In genomic region chr11:125062931-125063428, GRCh38 we compare ENCODE assay signal across 8 cellular contexts. TPM values are rescaled to one million over a fixed set of nuclear protein-coding genes. Genes with fewer than 3 reads are reported as not detected.
DNase-seq lines count a peak whose midpoint lies in the region; ATAC-seq and TF ChIP-seq lines count a peak whose summit lies in the region.

TSS of gene SLC37A2 (plus strand) at chr11:125063305. CDS start at chr11:125063368, 63 bp downstream.

- peak within 1 kb of the TSS; percentile 92 for H3K18ac ChIP-seq in neuronal stem cell (ENCODE audit: low read length)

- H2BK15ac ChIP-seq in neuronal stem cell (ENCODE audit: low read length) = peak within 1 kb of the TSS; percentile 43

- H2BK12ac ChIP-seq in neuronal stem cell (ENCODE audit: low read length) = peak within 1 kb of the TSS; percentile 96

- H3K4me2 ChIP-seq in neuronal stem cell (ENCODE audit: insufficient read depth, low read length, poor library complexity, severe bottlenecking) = peak within 1 kb of the TSS; percentile 100

- H3K27ac Mint-ChIP-seq in activated T-helper 1 cell treated with anti-CD3 and anti-CD28 coated beads, Interleukin-12 subunit alpha, Interleukin-12 subunit beta, Interleukin-2, Interleukin-4 antibody, amounts not matched to agents 30 ng/mL and 10 ng/mL and 1 ng/mL, durations not matched to agents 14 hours and 24 hours and 36 hours = no peak within 1 kb of the TSS
- no peak within 1 kb of the TSS for H3K27ac Mint-ChIP-seq in type B pancreatic cell

- peak; percentile 94 for TF ChIP-seq POLR2A in GM18505 (IDR thresholded peaks at IDR 0.05; ENCODE audit: borderline replicate concordance, extremely low read depth, insufficient read depth, insufficient read length)

- no peaks in the 10 kb centered on the region for H3K9me3 ChIP-seq in neuronal stem cell (replicated peaks in 1 of 2; ENCODE audit: control insufficient read depth in 2 of 2, insufficient read depth in 1 of 2, low read depth in 1 of 2, low read length in 2 of 2)

- TF ChIP-seq CTCF in type B pancreatic cell (conservative IDR thresholded peaks at IDR 0.05) = peak; percentile 53

- intact Hi-C loops in activated T-helper 1 cell treated with anti-CD3 and anti-CD28 coated beads, Interleukin-12 subunit alpha, Interleukin-12 subunit beta, Interleukin-2, Interleukin-4 antibody, amounts not matched to agents 30 ng/mL and 10 ng/mL and 1 ng/mL, durations not matched to agents 14 hours and 24 hours and 36 hours (cut with micrococcal nuclease) = loop anchor here (1.0 to 2.0 kb wide), 3 partner anchors 48 to 108 kb away; partner anchors contain the start of genes CCDC15 and TMEM218

- peak within 1 kb of the TSS; percentile 80 for H3K4me3 Mint-ChIP-seq in activated T-helper 1 cell treated with anti-CD3 and anti-CD28 coated beads, Interleukin-12 subunit alpha, Interleukin-12 subunit beta, Interleukin-2, Interleukin-4 antibody, amounts not matched to agents 30 ng/mL and 10 ng/mL and 1 ng/mL, durations not matched to agents 14 hours and 24 hours and 36 hours
- peak within 1 kb of the TSS; percentile 88 for H3K4me3 Mint-ChIP-seq in type B pancreatic cell

- H3K14ac ChIP-seq in neuronal stem cell (ENCODE audit: low read length) = peak within 1 kb of the TSS; percentile 87

- no peak within 1 kb of the TSS for H4K8ac ChIP-seq in neuronal stem cell (ENCODE audit: low read depth, low read length)

- peaks cover 0 to 53% (median 28%) of the 10 kb centered on the region in 3 experiments for H3K27me3 ChIP-seq in neuronal stem cell (ENCODE audit: control insufficient read depth in 3 of 3, insufficient read depth in 3 of 3, low read depth in 1 of 3, low read length in 3 of 3)

- peak within 1 kb of the TSS; percentile 56 to 81 for H3K4me3 ChIP-seq in neuronal stem cell (ENCODE audit: low read length in 2 of 2)

- H2AFZ ChIP-seq in neuronal stem cell (ENCODE audit: low read length) = peak within 1 kb of the TSS; percentile 98

- H2BK120ac ChIP-seq in neuronal stem cell (ENCODE audit: low read depth, low read length) = peak within 1 kb of the TSS; percentile 77

- no peaks in the 10 kb centered on the region for H3K79me1 ChIP-seq in neuronal stem cell (ENCODE audit: low read depth, low read length)

- H3K4me1 ChIP-seq in neuronal stem cell (ENCODE audit: control insufficient read depth in 2 of 2, insufficient read depth in 1 of 2, low read depth in 1 of 2, low read length in 2 of 2) = peaks cover 0 to 6% of the 10 kb centered on the region in 2 donors

- H3K36me3 Mint-ChIP-seq in activated T-helper 1 cell treated with anti-CD3 and anti-CD28 coated beads, Interleukin-12 subunit alpha, Interleukin-12 subunit beta, Interleukin-2, Interleukin-4 antibody, amounts not matched to agents 30 ng/mL and 10 ng/mL and 1 ng/mL, durations not matched to agents 14 hours and 24 hours and 36 hours (ENCODE audit: low read depth) = no peaks in the 10 kb centered on the region
- no peaks in the 10 kb centered on the region for H3K36me3 Mint-ChIP-seq in type B pancreatic cell

- no peak within 1 kb of the TSS for H3K4ac ChIP-seq in neuronal stem cell (ENCODE audit: low read length)

- ATAC-seq in GM18505 (IDR thresholded peaks at IDR 0.05; ENCODE audit: unreplicated experiment) = peak; percentile 93
- ATAC-seq in HG02840 (IDR thresholded peaks at IDR 0.05; ENCODE audit: low FRiP score, unreplicated experiment) = peak; percentile 82

- peak within 1 kb of the TSS; percentile 32 for H2AK5ac ChIP-seq in neuronal stem cell (ENCODE audit: low read depth, low read length)

- H3K4me1 Mint-ChIP-seq in activated T-helper 1 cell treated with anti-CD3 and anti-CD28 coated beads, Interleukin-12 subunit alpha, Interleukin-12 subunit beta, Interleukin-2, Interleukin-4 antibody, amounts not matched to agents 30 ng/mL and 10 ng/mL and 1 ng/mL, durations not matched to agents 14 hours and 24 hours and 36 hours (ENCODE audit: low read depth) = peaks cover 10% of the 10 kb centered on the region
- no peaks in the 10 kb centered on the region for H3K4me1 Mint-ChIP-seq in type B pancreatic cell (ENCODE audit: unreplicated experiment)

- no CpG with 5 or more reads among the region's 46 CpGs for WGBS in neuronal stem cell (ENCODE audit: extremely low coverage in 2 of 2, insufficient read length in 2 of 2, insufficient replicate concordance in 1 of 2), 2 donors

- no peaks in the 10 kb centered on the region for H3K9me3 Mint-ChIP-seq in activated T-helper 1 cell treated with anti-CD3 and anti-CD28 coated beads, Interleukin-12 subunit alpha, Interleukin-12 subunit beta, Interleukin-2, Interleukin-4 antibody, amounts not matched to agents 30 ng/mL and 10 ng/mL and 1 ng/mL, durations not matched to agents 14 hours and 24 hours and 36 hours
- no peaks in the 10 kb centered on the region for H3K9me3 Mint-ChIP-seq in type B pancreatic cell

- peak within 1 kb of the TSS; percentile 16 for H2BK5ac ChIP-seq in neuronal stem cell (ENCODE audit: low read length)

- H4K91ac ChIP-seq in neuronal stem cell (ENCODE audit: low read depth, low read length, poor library complexity) = no peak within 1 kb of the TSS

- peak within 1 kb of the TSS; percentile 90 for H3K9ac ChIP-seq in neuronal stem cell (ENCODE audit: low read depth, low read length, poor library complexity)

- H3K23ac ChIP-seq in neuronal stem cell (ENCODE audit: low read depth, low read length, poor library complexity) = peak within 1 kb of the TSS; percentile 46

- no peak within 1 kb of the TSS for H3K27ac ChIP-seq in neuronal stem cell (replicated peaks; ENCODE audit: low read length)

- no peaks in the 10 kb centered on the region for H3K36me3 ChIP-seq in neuronal stem cell (replicated peaks in 1 of 2; ENCODE audit: control insufficient read depth in 2 of 2, insufficient read depth in 2 of 2, low read length in 2 of 2)

- DNase-seq in A172 (ENCODE audit: low spot score) (peak; percentile 37), NCI-H460 (ENCODE audit: extremely low read depth, low read depth) (peak; percentile 14), globus pallidus (ENCODE audit: low spot score) (peak; percentile 54), neuronal stem cell (ENCODE audit: low spot score) (peak; percentile 62), type B pancreatic cell (ENCODE audit: extremely low spot score, unreplicated experiment) (peak; percentile 70)
- DNase-seq in activated T-helper 1 cell treated with anti-CD3 and anti-CD28 coated beads, Interleukin-12 subunit alpha, Interleukin-12 subunit beta, Interleukin-2, Interleukin-4 antibody, amounts not matched to agents 30 ng/mL and 10 ng/mL and 1 ng/mL, durations not matched to agents 14 hours and 24 hours and 36 hours (ENCODE audit: low spot score) = peak; percentile 40

- peaks cover 44% of the 10 kb centered on the region for H3K27me3 Mint-ChIP-seq in activated T-helper 1 cell treated with anti-CD3 and anti-CD28 coated beads, Interleukin-12 subunit alpha, Interleukin-12 subunit beta, Interleukin-2, Interleukin-4 antibody, amounts not matched to agents 30 ng/mL and 10 ng/mL and 1 ng/mL, durations not matched to agents 14 hours and 24 hours and 36 hours (ENCODE audit: insufficient read depth)
- H3K27me3 Mint-ChIP-seq in type B pancreatic cell = peaks cover 74% of the 10 kb centered on the region

RNA-seq across cellular contexts. Expression of gene SLC37A2, which starts in this region (rescaled TPM):
- 0.26 and 1.4 TPM in 2 replicates for total RNA-seq in A172 (2014; rRNA removed; shearing (Covaris generic))
- 0.17 and 0.40 TPM in 2 replicates for total RNA-seq in NCI-H460 (2014; rRNA removed; shearing (Covaris generic))
- 2.0 and 3.3 TPM in 2 replicates for polyA plus RNA-seq in NCI-H460 (2014; cell fraction: nucleus; rRNA removed)
- 0.13 and 0.17 TPM in 2 replicates for total RNA-seq in activated T-helper 1 cell treated with anti-CD3 and anti-CD28 coated beads, Interleukin-12 subunit alpha, Interleukin-12 subunit beta, Interleukin-2, Interleukin-4 antibody, amounts not matched to agents 30 ng/mL and 10 ng/mL and 1 ng/mL, durations not matched to agents 14 hours and 24 hours and 36 hours
- 0.66 TPM for polyA plus RNA-seq in neuronal stem cell (2013, experiment 1 of 2)
- polyA plus RNA-seq in neuronal stem cell (2013, experiment 2 of 2) = 0.64 TPM
- 1.3 TPM in 2 replicates for total RNA-seq in type B pancreatic cell (ENCODE audit: low replicate concordance)

Comparison
In these comparisons a context has a peak if more than half of its experiments do, and no peak if none do; other contexts are left out.
1. Peak in DNase-seq in activated T-helper 1 cell treated with anti-CD3 and anti-CD28 coated beads, Interleukin-12 subunit alpha, Interleukin-12 subunit beta, Interleukin-2, Interleukin-4 antibody, amounts not matched to agents 30 ng/mL and 10 ng/mL and 1 ng/mL, durations not matched to agents 14 hours and 24 hours and 36 hours; RNA of the gene not detected or under 1 TPM.
2. DNase-seq: peak in every context shown above with its lines; median percentile 70 in type B pancreatic cell; 62 in neuronal stem cell; 54 in globus pallidus; 40 in activated T-helper 1 cell treated with anti-CD3 and anti-CD28 coated beads, Interleukin-12 subunit alpha, Interleukin-12 subunit beta, Interleukin-2, Interleukin-4 antibody, amounts not matched to agents 30 ng/mL and 10 ng/mL and 1 ng/mL, durations not matched to agents 14 hours and 24 hours and 36 hours; 37 in A172; 14 in NCI-H460.